20 cellular contexts compared by ENCODE assay signal in genomic region chr2:230929381-230930148, GRCh38. TPM values are rescaled to one million over a fixed set of nuclear protein-coding genes. Genes with fewer than 3 reads are reported as not detected.
DNase-seq lines count a peak whose midpoint lies in the region; ATAC-seq, FAIRE-seq and TF ChIP-seq lines count a peak whose summit lies in the region.
"Had no signal": no experiment of that assay in that cellular context is flagged by ENCODE, and none has a peak within 500 bp of the region (broad histone marks: within the 10 kb centered on the region; RNA-seq: fewer than 3 reads in every experiment).

No MANE protein-coding gene starts in this region.

- H2AK5ac ChIP-seq in H9 (ENCODE audit: insufficient read length, low read length), result no peak overlapping the region

- H4K91ac ChIP-seq in H9 (ENCODE audit: insufficient read length, low read depth, low read length), result no peak overlapping the region

- TF ChIP-seq EP300 in transverse colon (IDR thresholded peaks at IDR 0.05; ENCODE audit: low read depth), result no peak

- H3K27ac Mint-ChIP-seq in activated T-cell treated with anti-CD3 and anti-CD28 coated beads, Interleukin-2, amount 50 U/mL, for 24 hours, result no peak overlapping the region
- H3K27ac Mint-ChIP-seq in activated T-cell treated with anti-CD3 and anti-CD28 coated beads, Interleukin-2, amount 50 U/mL, for 72 hours, result no peak overlapping the region
- no peak overlapping the region for H3K27ac Mint-ChIP-seq in H9
- H3K27ac Mint-ChIP-seq: CD4-positive, alpha-beta T cell had no signal

- H2AFZ ChIP-seq in H9 (ENCODE audit: low read length), result no peak overlapping the region

- H3K4ac ChIP-seq in H9 (ENCODE audit: low read depth, low read length), result no peak overlapping the region

- H3K79me1 ChIP-seq in H9 (ENCODE audit: insufficient read depth, low read depth, low read length, poor library complexity, severe bottlenecking), result no peaks in the 10 kb centered on the region

- peaks cover 20% of the 10 kb centered on the region for H3K27me3 Mint-ChIP-seq in activated T-cell treated with anti-CD3 and anti-CD28 coated beads, Interleukin-2, amount 50 U/mL, for 24 hours
- peaks cover 17% of the 10 kb centered on the region for H3K27me3 Mint-ChIP-seq in activated T-cell treated with anti-CD3 and anti-CD28 coated beads, Interleukin-2, amount 50 U/mL, for 72 hours (ENCODE audit: low read depth)
- no peaks in the 10 kb centered on the region; the same call in 1 of the 2 replicates for H3K27me3 Mint-ChIP-seq in H9 (ENCODE audit: low read depth)
- H3K27me3 Mint-ChIP-seq: CD4-positive, alpha-beta T cell; central memory CD8-positive, alpha-beta T cell had no signal

- H3K4me1 ChIP-seq in H9 (ENCODE audit: insufficient read depth, low read length) (peaks cover 2% of the 10 kb centered on the region; the same call in 1 of the 2 replicates), transverse colon (no peaks in the 10 kb centered on the region)
- H3K4me1 ChIP-seq: adrenal gland, uterus had no signal

- no peak for TF ChIP-seq POLR2A in transverse colon (IDR thresholded peaks at IDR 0.05)

- no peak overlapping the region for H3K9ac ChIP-seq in H9 (ENCODE audit: extremely low read depth, insufficient read length, low read length)

- peak; percentile 31 for DNase-seq in activated T-cell treated with anti-CD3 and anti-CD28 coated beads, Interleukin-2, amount 50 U/mL, for 24 hours
- no peak for DNase-seq in activated T-cell treated with anti-CD3 and anti-CD28 coated beads, Interleukin-2, amount 50 U/mL, for 72 hours
- DNase-seq in H9 (peak; percentile 23), bronchial epithelial cell (ENCODE audit: low read depth) (no peak), posterior vena cava (ENCODE audit: low spot score) (peak; percentile 40), transverse colon (no peak), SW480 (ENCODE audit: low spot score) (no peak)
- DNase-seq: activated CD4-positive, alpha-beta T cell treated with anti-CD3 and anti-CD28 coated beads for 1 hour; effector memory CD4-positive, alpha-beta T cell; mesenchymal stem cell; NCI-H187 treated with DMSO at 0.1 percent for 48 hours; nephron progenitor cell; SHP77 treated with DMSO at 0.1 percent for 48 hours had no signal

- no peak overlapping the region for H3T11ph ChIP-seq in H9 (ENCODE audit: low read length)

- H3K14ac ChIP-seq in H9 (ENCODE audit: insufficient read depth, low read length), result no peak overlapping the region

- TF ChIP-seq CTCF in H9 (conservative IDR thresholded peaks at IDR 0.05), result no peak
- no peak for TF ChIP-seq CTCF in bronchial epithelial cell (IDR thresholded peaks at IDR 0.05; ENCODE audit: insufficient read depth, low read length, severe bottlenecking)
- TF ChIP-seq CTCF in transverse colon (IDR thresholded peaks at IDR 0.05), result no peak

- H3K4me2 ChIP-seq in H9 (ENCODE audit: insufficient read depth, insufficient read length, low read length), result no peak overlapping the region

- H2BK5ac ChIP-seq in H9 (ENCODE audit: insufficient read length, low read length), result no peak overlapping the region

- no peak overlapping the region for H3K23ac ChIP-seq in H9 (ENCODE audit: insufficient read length, low read depth, low read length)

- no peak overlapping the region for H3K27ac ChIP-seq in H9 (ENCODE audit: insufficient read length, low read depth, low read length)
- H3K27ac ChIP-seq in transverse colon, result no peak overlapping the region
- H3K27ac ChIP-seq: adrenal gland, uterus had no signal

- H3K36me3 Mint-ChIP-seq in activated T-cell treated with anti-CD3 and anti-CD28 coated beads, Interleukin-2, amount 50 U/mL, for 24 hours (ENCODE audit: low read depth), result no peaks in the 10 kb centered on the region
- H3K36me3 Mint-ChIP-seq in activated T-cell treated with anti-CD3 and anti-CD28 coated beads, Interleukin-2, amount 50 U/mL, for 72 hours (ENCODE audit: insufficient read depth in 2 of 2), result no peaks in the 10 kb centered on the region
- no peaks in the 10 kb centered on the region for H3K36me3 Mint-ChIP-seq in H9 (ENCODE audit: insufficient read depth in 1 of 3, low read depth in 3 of 3)

- H4K20me1 ChIP-seq in H9 (ENCODE audit: control insufficient read depth, insufficient read depth, insufficient read length), result no peaks in the 10 kb centered on the region

- H3K56ac ChIP-seq in H9 (ENCODE audit: insufficient read length, low read depth, low read length), result no peak overlapping the region

- no peaks in the 10 kb centered on the region for H3K9me3 ChIP-seq in H9 (ENCODE audit: control insufficient read depth, low read depth, low read length)
- H3K9me3 ChIP-seq in transverse colon, result no peaks in the 10 kb centered on the region
- H3K9me3 ChIP-seq: adrenal gland, uterus had no signal

- H2BK120ac ChIP-seq in H9 (ENCODE audit: low read depth, low read length, poor library complexity, severe bottlenecking), result no peak overlapping the region

- no peak overlapping the region for H4K8ac ChIP-seq in H9 (replicated peaks; ENCODE audit: insufficient read length, low read depth, low read length)

- peak; percentile 79 for FAIRE-seq in bronchial epithelial cell (lab: Jason Lieb, UNC)
- FAIRE-seq: GM12891 had no signal

- H3K23me2 ChIP-seq in H9 (ENCODE audit: insufficient read length, low read depth, low read length, poor library complexity, severe bottlenecking), result no peaks in the 10 kb centered on the region

- WGBS in H9 (ENCODE audit: extremely low coverage, insufficient read length, low lambda C conversion rate), result no CpG with 5 or more reads among the region's 10 CpGs
- 80 to 82% methylated on average over 6 to 10 of the region's 10 CpGs for WGBS in transverse colon (ENCODE audit: low coverage in 1 of 2), 2 donors

- intact Hi-C loops in posterior vena cava (cut with DNase I) (no loop called here), transverse colon (cut with DNase I; ENCODE audit: low total_unique reads) (no loop called here)

- no peak overlapping the region for H2BK12ac ChIP-seq in H9 (ENCODE audit: insufficient read length, low read depth, low read length)

- H3K27me3 ChIP-seq in H9 (ENCODE audit: insufficient read depth, low read length), result no peaks in the 10 kb centered on the region
- H3K27me3 ChIP-seq in bronchial epithelial cell (ENCODE audit: control insufficient read depth, insufficient read depth, low read length), result peaks cover 6% of the 10 kb centered on the region
- H3K27me3 ChIP-seq in transverse colon, result no peaks in the 10 kb centered on the region
- H3K27me3 ChIP-seq: adrenal gland, uterus had no signal

- H3K4me3 Mint-ChIP-seq in activated T-cell treated with anti-CD3 and anti-CD28 coated beads, Interleukin-2, amount 50 U/mL, for 24 hours, result no peak overlapping the region
- no peak overlapping the region for H3K4me3 Mint-ChIP-seq in activated T-cell treated with anti-CD3 and anti-CD28 coated beads, Interleukin-2, amount 50 U/mL, for 72 hours
- no peak overlapping the region for H3K4me3 Mint-ChIP-seq in H9
- H3K4me3 Mint-ChIP-seq: CD4-positive, alpha-beta T cell; central memory CD8-positive, alpha-beta T cell; nephron progenitor cell had no signal

- in situ Hi-C loops in transverse colon (cut with MboI; ENCODE audit: low pct_ligation_motif_present in 1 of 4, low pct_unique_long_range_greater_than_20kb in 1 of 4, low sequenced_read_pairs in 3 of 4), result no loop called here

- H3K79me2 ChIP-seq in H9 (ENCODE audit: insufficient read depth, low read length), result no peaks in the 10 kb centered on the region

- H3K18ac ChIP-seq in H9 (ENCODE audit: insufficient read length, low read depth, low read length), result no peak overlapping the region

- H3K9me3 Mint-ChIP-seq in activated T-cell treated with anti-CD3 and anti-CD28 coated beads, Interleukin-2, amount 50 U/mL, for 24 hours, result no peaks in the 10 kb centered on the region
- H3K9me3 Mint-ChIP-seq in activated T-cell treated with anti-CD3 and anti-CD28 coated beads, Interleukin-2, amount 50 U/mL, for 72 hours, result no peaks in the 10 kb centered on the region
- no peaks in the 10 kb centered on the region for H3K9me3 Mint-ChIP-seq in H9
- H3K9me3 Mint-ChIP-seq: CD4-positive, alpha-beta T cell; central memory CD8-positive, alpha-beta T cell; nephron progenitor cell had no signal

- H4K5ac ChIP-seq in H9 (ENCODE audit: insufficient read length, low read depth, low read length), result no peak overlapping the region

- no peak overlapping the region for H3K4me3 ChIP-seq in bronchial epithelial cell (ENCODE audit: low read depth, low read length)
- no peak overlapping the region for H3K4me3 ChIP-seq in transverse colon
- H3K4me3 ChIP-seq: adrenal gland, uterus had no signal

- peaks cover 42% of the 10 kb centered on the region for H3K4me1 Mint-ChIP-seq in activated T-cell treated with anti-CD3 and anti-CD28 coated beads, Interleukin-2, amount 50 U/mL, for 24 hours (ENCODE audit: low read depth)
- H3K4me1 Mint-ChIP-seq in activated T-cell treated with anti-CD3 and anti-CD28 coated beads, Interleukin-2, amount 50 U/mL, for 72 hours (ENCODE audit: low read depth), result peaks cover 45% of the 10 kb centered on the region
- H3K4me1 Mint-ChIP-seq in H9, result peaks cover 5 to 18% of the 10 kb centered on the region in 2 experiments

- no peak overlapping the region for H2BK20ac ChIP-seq in H9 (ENCODE audit: low read depth, low read length, poor library complexity, severe bottlenecking)

- no peaks in the 10 kb centered on the region for H3K36me3 ChIP-seq in bronchial epithelial cell (ENCODE audit: control insufficient read depth, insufficient read depth, low read length)
- H3K36me3 ChIP-seq in transverse colon, result no peaks in the 10 kb centered on the region
- H3K36me3 ChIP-seq: adrenal gland, uterus had no signal

- ATAC-seq in activated T-cell treated with anti-CD3 and anti-CD28 coated beads, Interleukin-2, amount 50 U/mL, for 72 hours (replicated peaks in 1 of 2), result no peak
- ATAC-seq in HG02973 (IDR thresholded peaks at IDR 0.05; ENCODE audit: unreplicated experiment), result no peak

- no peak overlapping the region for H2BK15ac ChIP-seq in H9 (ENCODE audit: low read depth, low read length)

RNA-seq across cellular contexts. Expression of gene GPR55, which starts 4.5 kb away (rescaled TPM):
- total RNA-seq in activated T-cell treated with anti-CD3 and anti-CD28 coated beads, Interleukin-2, amount 50 U/mL, for 72 hours, result 1 to 10 TPM; 6.8 to 9.8 TPM
- total RNA-seq in H9 (2021), result 0.11 TPM in 1 of 2 replicates, not detected in the other
- not detected in 2 replicates for total RNA-seq in bronchial epithelial cell
- under 1 TPM; 0.14 to 0.19 TPM for total RNA-seq in posterior vena cava
- 10 to 100 TPM in 1 of 4 donors, 1 to 10 TPM in 2, under 1 TPM in 1; 0.40 to 16.1 (median 2.0) TPM for total RNA-seq in transverse colon
- total RNA-seq: renal cortical epithelial cell, uterus had no signal

Comparison
In these comparisons a context has a peak if more than half of its experiments do, and no peak if none do; other contexts are left out.
1. DNase-seq: peak in activated T-cell treated with anti-CD3 and anti-CD28 coated beads, Interleukin-2, amount 50 U/mL, for 24 hours (single experiment), H9 (single experiment) and posterior vena cava (single experiment); none in activated T-cell treated with anti-CD3 and anti-CD28 coated beads, Interleukin-2, amount 50 U/mL, for 72 hours (0 of 2), bronchial epithelial cell (single experiment), transverse colon (single experiment) and SW480 (single experiment).